ENCODE assay signal across 1 cellular context in the genomic region with DNA sequence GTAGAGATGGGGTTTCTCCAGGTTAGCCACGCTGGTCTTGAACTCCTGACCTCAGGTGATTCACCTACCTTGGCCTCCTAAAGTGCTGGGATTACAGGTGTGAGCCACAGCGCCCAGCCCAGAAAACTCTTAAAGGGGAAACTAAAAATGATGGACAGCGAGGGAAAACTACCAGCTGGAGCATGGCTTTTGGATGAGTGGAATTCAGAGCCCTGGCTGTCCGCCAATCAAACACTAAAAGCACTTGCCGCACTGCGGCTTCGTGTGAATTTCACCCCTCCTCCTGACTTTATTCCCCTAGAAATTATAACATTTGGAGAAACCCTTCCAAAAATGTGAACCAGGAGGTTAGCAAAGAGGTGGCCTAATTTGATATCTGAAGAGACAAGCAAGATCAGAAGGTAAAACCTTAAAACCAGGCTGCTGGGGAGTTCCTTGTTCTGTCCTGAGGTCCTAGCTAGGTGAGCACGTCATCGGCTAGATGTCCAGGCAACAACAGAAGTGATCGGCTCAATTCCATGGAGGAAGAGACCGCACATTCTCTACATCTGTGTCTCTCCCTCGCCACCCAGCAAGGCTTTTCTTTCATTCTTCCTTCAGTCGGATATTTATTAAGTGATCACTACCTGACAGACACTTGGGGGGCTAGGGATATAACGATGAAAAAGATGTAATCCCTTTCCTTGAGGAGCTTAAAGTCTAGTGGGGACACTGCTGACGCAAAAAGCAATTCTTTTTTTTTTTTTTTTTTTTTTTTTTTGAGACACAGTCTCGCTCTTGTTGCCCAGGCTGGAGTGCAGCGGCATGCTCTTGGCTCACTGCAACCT.
TF ChIP-seq lines count a peak whose summit lies in the region.

No MANE protein-coding gene starts in this region.

TF ChIP-seq in K562, 482 proteins besides CTCF, POLR2A, EP300 and RAD21 (continued from another document and continues in another):
- TF ChIP-seq FOXA3 (CRISPR knock-in tag; conservative IDR thresholded peaks at IDR 0.05 in 1 of 2, IDR thresholded peaks at IDR 0.05 in 1 of 2) (0 out of 4 replicates have a peak, but pooled peaks of 1 of the 2 experiments have one; percentile 25), NFYB (IDR thresholded peaks at IDR 0.05; ENCODE audit: extremely low read depth, insufficient read length) (no peak), PURB (CRISPR knock-in tag; IDR thresholded peaks at IDR 0.05; ENCODE audit: low read depth) (no peak), NFIC (IDR thresholded peaks at IDR 0.05) (peak; percentile 82), ZNF561 (CRISPR knock-in tag; conservative IDR thresholded peaks at IDR 0.05) (no peak), TRIM25 (IDR thresholded peaks at IDR 0.05; ENCODE audit: borderline replicate concordance) (no peak), ZNF12 (CRISPR knock-in tag; IDR thresholded peaks at IDR 0.05) (no peak), JUN (IDR thresholded peaks at IDR 0.05; ENCODE audit: borderline replicate concordance, low read depth, low read length) (no peak), JUN (CRISPR knock-in tag; IDR thresholded peaks at IDR 0.05; ENCODE audit: borderline replicate concordance) (no peak), HMG20A (CRISPR knock-in tag; conservative IDR thresholded peaks at IDR 0.05) (no peak), TEAD1 (CRISPR knock-in tag; IDR thresholded peaks at IDR 0.05) (peak in 1 of 2 experiments; percentile 56; a peak in 1 of 4 replicates), ZNF274 (IDR thresholded peaks at IDR 0.05; ENCODE audit: borderline replicate concordance, low read depth, low read length) (no peak), VEZF1 (CRISPR knock-in tag; IDR thresholded peaks at IDR 0.05) (no peak; the same call in 1 of the 2 replicates), CBFA2T3 (IDR thresholded peaks at IDR 0.05) (no peak), CHCHD3 (CRISPR knock-in tag; IDR thresholded peaks at IDR 0.05) (no peak), NCOA4 (IDR thresholded peaks at IDR 0.05; ENCODE audit: partially characterized antibody) (no peak), ZNF830 (CRISPR knock-in tag; IDR thresholded peaks at IDR 0.05) (no peak), CHD7 (IDR thresholded peaks at IDR 0.05; ENCODE audit: low read depth, low read length) (no peak), PHF20 (IDR thresholded peaks at IDR 0.05; ENCODE audit: partially characterized antibody) (no peak), SP2 (IDR thresholded peaks at IDR 0.05; ENCODE audit: extremely low read depth, low read depth, low read length, poor library complexity, severe bottlenecking) (no peak), SIX5 (IDR thresholded peaks at IDR 0.05; ENCODE audit: borderline replicate concordance in 1 of 2, insufficient read depth in 1 of 2, low read depth in 1 of 2, low read length in 2 of 2) (no peak), NBN (IDR thresholded peaks at IDR 0.05; ENCODE audit: low read depth) (no peak), SMARCB1 (IDR thresholded peaks at IDR 0.05; ENCODE audit: insufficient read length, low read depth) (no peak), NR2C1 (IDR thresholded peaks at IDR 0.05) (no peak), NR2C1 (tag; IDR thresholded peaks at IDR 0.05) (no peak), PHF8 (IDR thresholded peaks at IDR 0.05; ENCODE audit: borderline replicate concordance, low read length) (no peak), ARNT (IDR thresholded peaks at IDR 0.05) (no peak), ZNF699 (CRISPR knock-in tag; IDR thresholded peaks at IDR 0.05; ENCODE audit: insufficient replicate concordance) (no peak), HMGXB4 (CRISPR knock-in tag; IDR thresholded peaks at IDR 0.05) (no peak), TCF3 (CRISPR knock-in tag; IDR thresholded peaks at IDR 0.05) (no peak), NUFIP1 (IDR thresholded peaks at IDR 0.05; ENCODE audit: partially characterized antibody) (no peak), ZNF584 (CRISPR knock-in tag; IDR thresholded peaks at IDR 0.05; ENCODE audit: low read depth) (no peak), TGIF2 (CRISPR knock-in tag; IDR thresholded peaks at IDR 0.05) (no peak), POLR2B (IDR thresholded peaks at IDR 0.05; ENCODE audit: low read depth, partially characterized antibody) (no peak), DNMT1 (IDR thresholded peaks at IDR 0.05) (no peak), RB1 (IDR thresholded peaks at IDR 0.05; ENCODE audit: low read depth) (0 out of 2 replicates have a peak, but pooled peaks have one; percentile 33), ZNF253 (CRISPR knock-in tag; conservative IDR thresholded peaks at IDR 0.05) (no peak), ZSCAN32 (CRISPR knock-in tag; IDR thresholded peaks at IDR 0.05) (no peak), TAF9B (IDR thresholded peaks at IDR 0.05; ENCODE audit: partially characterized antibody) (no peak)
- TF ChIP-seq, protein P1, sequence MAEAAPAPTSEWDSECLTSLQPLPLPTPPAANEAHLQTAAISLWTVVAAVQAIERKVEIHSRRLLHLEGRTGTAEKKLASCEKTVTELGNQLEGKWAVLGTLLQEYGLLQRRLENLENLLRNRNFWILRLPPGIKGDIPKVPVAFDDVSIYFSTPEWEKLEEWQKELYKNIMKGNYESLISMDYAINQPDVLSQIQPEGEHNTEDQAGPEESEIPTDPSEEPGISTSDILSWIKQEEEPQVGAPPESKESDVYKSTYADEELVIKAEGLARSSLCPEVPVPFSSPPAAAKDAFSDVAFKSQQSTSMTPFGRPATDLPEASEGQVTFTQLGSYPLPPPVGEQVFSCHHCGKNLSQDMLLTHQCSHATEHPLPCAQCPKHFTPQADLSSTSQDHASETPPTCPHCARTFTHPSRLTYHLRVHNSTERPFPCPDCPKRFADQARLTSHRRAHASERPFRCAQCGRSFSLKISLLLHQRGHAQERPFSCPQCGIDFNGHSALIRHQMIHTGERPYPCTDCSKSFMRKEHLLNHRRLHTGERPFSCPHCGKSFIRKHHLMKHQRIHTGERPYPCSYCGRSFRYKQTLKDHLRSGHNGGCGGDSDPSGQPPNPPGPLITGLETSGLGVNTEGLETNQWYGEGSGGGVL (CRISPR knock-in tag; IDR thresholded peaks at IDR 0.05): no peak
- TF ChIP-seq, protein P2, sequence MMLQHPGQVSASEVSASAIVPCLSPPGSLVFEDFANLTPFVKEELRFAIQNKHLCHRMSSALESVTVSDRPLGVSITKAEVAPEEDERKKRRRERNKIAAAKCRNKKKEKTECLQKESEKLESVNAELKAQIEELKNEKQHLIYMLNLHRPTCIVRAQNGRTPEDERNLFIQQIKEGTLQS (IDR thresholded peaks at IDR 0.05): 0 out of 2 replicates have a peak, but pooled peaks have one; percentile 23
- TF ChIP-seq, protein P2 (CRISPR knock-in tag; conservative IDR thresholded peaks at IDR 0.05): no peak
